ENCODE assay signal across 17 cellular contexts in genomic region chr20:10076126-10077080, GRCh38. TPM values are rescaled to one million over a fixed set of nuclear protein-coding genes. Genes with fewer than 3 reads are reported as not detected.
DNase-seq lines count a peak whose midpoint lies in the region; ATAC-seq and TF ChIP-seq lines count a peak whose summit lies in the region.
"Had no signal": no experiment of that assay in that cellular context is flagged by ENCODE, and none has a peak within 500 bp of the region (broad histone marks: within the 10 kb centered on the region; RNA-seq: fewer than 3 reads in every experiment).

No MANE protein-coding gene starts in this region.

- POLR2A ChIA-PET in PC-3 (lab: Charles Lee; ENCODE audit: unreplicated experiment): interaction anchor here (0.6 kb wide), 2 partner anchors 17 to 1494 kb away, joined by 3 read pairs; no protein-coding TSS in a partner anchor

- peak; percentile 73 for ATAC-seq in PC-3

- no peaks in the 10 kb centered on the region for H3K27me3 ChIP-seq in BLaER1 treated with 17β-estradiol and CSF1 and Interleukin-3, amounts not matched to agents 10 nM and 100 nM
- no peaks in the 10 kb centered on the region for H3K27me3 ChIP-seq in PC-3 (ENCODE audit: low read length)
- H3K27me3 ChIP-seq: cardiac muscle cell, uterus had no signal

- no peak overlapping the region for H3K9ac ChIP-seq in BLaER1 treated with 17β-estradiol and CSF1 and Interleukin-3, amounts not matched to agents 10 nM and 100 nM
- H3K9ac ChIP-seq in PC-3 (ENCODE audit: low read length): no peak overlapping the region

- H2AFZ ChIP-seq in PC-3 (ENCODE audit: low read length): no peak overlapping the region

- peaks cover 0 to 10% (median 4%) of the 10 kb centered on the region in 11 experiments; a peak in 8 of 22 replicates for H3K9me3 ChIP-seq in BLaER1 treated with 17β-estradiol and CSF1 and Interleukin-3, amounts not matched to agents 10 nM and 100 nM (replicated peaks in 1 of 11)
- H3K9me3 ChIP-seq in PC-3 (ENCODE audit: low read length): no peaks in the 10 kb centered on the region
- H3K9me3 ChIP-seq: uterus had no signal

- H3K36me3 ChIP-seq in BLaER1 treated with 17β-estradiol and CSF1 and Interleukin-3, amounts not matched to agents 10 nM and 100 nM: no peaks in the 10 kb centered on the region
- no peaks in the 10 kb centered on the region for H3K36me3 ChIP-seq in PC-3 (ENCODE audit: low read depth, low read length)
- H3K36me3 ChIP-seq: cardiac muscle cell, uterus had no signal

- no peak for TF ChIP-seq CTCF in PC-3 (conservative IDR thresholded peaks at IDR 0.05; ENCODE audit: low read depth, low read length)

- peaks cover 21 to 36% (median 31%) of the 10 kb centered on the region in 10 experiments for H3K4me1 ChIP-seq in BLaER1 treated with 17β-estradiol and CSF1 and Interleukin-3, amounts not matched to agents 10 nM and 100 nM
- H3K4me1 ChIP-seq in PC-3 (ENCODE audit: insufficient read depth, low read length): peaks cover 44% of the 10 kb centered on the region
- H3K4me1 ChIP-seq: uterus had no signal

- intact Hi-C loops in PC-3 (cut with micrococcal nuclease) (loop anchor here (1.0 to 10.0 kb wide), 3 partner anchors 14 to 448 kb away; no protein-coding TSS in a partner anchor), head of caudate nucleus (cut with DNase I) (no loop called here)

- CTCF ChIA-PET in PC-3 (lab: Charles Lee): interaction anchor here (0.6 to 1.4 kb wide), 3 partner anchors 11 to 98 kb away, joined by 3 to 11 read pairs (median 5); no protein-coding TSS in a partner anchor

- no peak overlapping the region for H3K4me3 ChIP-seq in BLaER1 treated with 17β-estradiol and CSF1 and Interleukin-3, amounts not matched to agents 10 nM and 100 nM
- no peak overlapping the region for H3K4me3 ChIP-seq in PC-3 (ENCODE audit: low read length)
- H3K4me3 ChIP-seq: cardiac muscle cell, uterus had no signal

- peak; percentile 96 for DNase-seq in PC-3
- DNase-seq in epithelial cell of prostate (ENCODE audit: low read depth, low spot score): no peak
- peak; percentile 11 for DNase-seq in myocyte (ENCODE audit: low read depth)
- no peak for DNase-seq in head of caudate nucleus
- DNase-seq in GDM1 (lab: John Stamatoyannopoulos, UW): no peak
- no peak for DNase-seq in NCI-H146 treated with DMSO at 0.1 percent for 48 hours (lab: John Stamatoyannopoulos, UW; ENCODE audit: unreplicated experiment)
- no peak for DNase-seq in LoVo (ENCODE audit: low spot score)
- DNase-seq: activated CD4-positive, alpha-beta T cell treated with anti-CD3 and anti-CD28 coated beads, Interleukin-2, amount 10 ng/mL, durations not matched to agents 24 days and 14 days; activated naive CD4-positive, alpha-beta T cell treated with anti-CD3 and anti-CD28 coated beads, Interleukin-2, amount 50 U/mL, for 16 hours; effector CD8-positive, alpha-beta T cell; NCI-H1105 treated with DMSO at 0.1 percent for 48 hours; NK-92 treated with Interleukin-12 subunit alpha and Interleukin-12 subunit beta, amount 100 ng/mL, for 24 hours; SHP77 treated with DMSO at 0.1 percent for 48 hours; T1000 had no signal

- peak overlapping the region in 8 of 11 experiments; percentile 17 to 74 (median 62); a peak in 15 of 22 replicates for H3K4me2 ChIP-seq in BLaER1 treated with 17β-estradiol and CSF1 and Interleukin-3, amounts not matched to agents 10 nM and 100 nM
- H3K4me2 ChIP-seq in PC-3 (ENCODE audit: low read length): peak overlapping the region; percentile 37

- H3K79me2 ChIP-seq in PC-3 (ENCODE audit: low read length): no peaks in the 10 kb centered on the region

- no peak overlapping the region for H3K27ac ChIP-seq in BLaER1 treated with 17β-estradiol and CSF1 and Interleukin-3, amounts not matched to agents 10 nM and 100 nM
- H3K27ac ChIP-seq in PC-3 (ENCODE audit: low read length): peak overlapping the region; percentile 72
- peak overlapping the region; percentile 77 for H3K27ac ChIP-seq in epithelial cell of prostate
- H3K27ac ChIP-seq: cardiac muscle cell had no signal

- H4K20me1 ChIP-seq in BLaER1 treated with 17β-estradiol and CSF1 and Interleukin-3, amounts not matched to agents 10 nM and 100 nM: no peaks in the 10 kb centered on the region
- H4K20me1 ChIP-seq in PC-3 (ENCODE audit: low read length): no peaks in the 10 kb centered on the region

- BruUV-seq in PC-3 (replicated peaks; lab: Mats Ljungman, UMichigan): no TSS peak

- H3F3A ChIP-seq in PC-3 (ENCODE audit: low read length, unreplicated experiment): peaks cover 5% of the 10 kb centered on the region

- no peaks in the 10 kb centered on the region for H3K9me2 ChIP-seq in PC-3 (replicated peaks; ENCODE audit: low read length)

RNA-seq across cellular contexts. Expression of gene ANKEF1, which starts 41.6 kb away (rescaled TPM):
- total RNA-seq in PC-3 (2014; rRNA removed): 11.6 and 13.1 TPM in 2 replicates
- total RNA-seq in myocyte: 0.10 TPM in 1 of 2 replicates, not detected in the other
- not detected for polyA plus RNA-seq in myocyte (2012)

Comparison
In these comparisons a context has a peak if more than half of its experiments do, and no peak if none do; other contexts are left out.
1. H3K27ac ChIP-seq: peak in PC-3 (single experiment) and epithelial cell of prostate (single experiment); none in BLaER1 treated with 17β-estradiol and CSF1 and Interleukin-3, amounts not matched to agents 10 nM and 100 nM (0 of 11).
2. DNase-seq: peak in PC-3 (single experiment) and myocyte (single experiment); none in epithelial cell of prostate (single experiment), head of caudate nucleus (0 of 42), GDM1 (single experiment), NCI-H146 treated with DMSO at 0.1 percent for 48 hours (single experiment) and LoVo (single experiment).
3. RNA of gene ANKEF1, which starts 41.6 kb away (total RNA-seq): 11.6 to 13.1 TPM in PC-3; 0.10 TPM in myocyte; every median in the first group is over 10 times any median in the second.